ENCODE assay signal across 26 cellular contexts in genomic region chr18:48170651-48171050, GRCh38.
"Had no signal": no experiment of that assay in that cellular context is flagged by ENCODE, and none has a peak within 500 bp of the region (broad histone marks: within the 10 kb centered on the region; RNA-seq: fewer than 3 reads in every experiment).

No MANE protein-coding gene starts in this region.

- H3K27ac ChIP-seq: body of pancreas, esophagus muscularis mucosa, foreskin keratinocyte, gastrocnemius medialis had no signal

- H3K4me3 ChIP-seq: adrenal gland, body of pancreas, esophagus muscularis mucosa, gastrocnemius medialis had no signal

- DNase-seq: activated CD4-positive, alpha-beta memory T cell treated with anti-CD3 and anti-CD28 coated beads for 36 hours; activated CD4-positive, alpha-beta T cell treated with anti-CD3 and anti-CD28 coated beads for 36 hours; activated CD4-positive, alpha-beta T cell treated with anti-CD3 and anti-CD28 coated beads, Interleukin-2, amount 10 ng/mL, durations not matched to agents 24 days and 14 days; activated CD4-positive, CD25-positive, alpha-beta regulatory T cell; activated CD4-positive, CD25-positive, alpha-beta regulatory T cell treated with anti-CD3 and anti-CD28 coated beads, Interleukin-2, amount 50 U/mL, for 72 hours; activated CD8-positive, alpha-beta memory T cell treated with anti-CD3 and anti-CD28 coated beads, Interleukin-2, amount 10 ng/mL, durations not matched to agents 7 days and 5 days; activated CD8-positive, alpha-beta T cell treated with anti-CD3 and anti-CD28 coated beads, Interleukin-2, amount 10 ng/mL, durations not matched to agents 7 days and 5 days; activated effector memory CD4-positive, alpha-beta T cell treated with Interleukin-2 at 50 U/mL for 16 hours; activated naive CD4-positive, alpha-beta T cell treated with anti-CD3 and anti-CD28 coated beads for 36 hours; activated naive CD8-positive, alpha-beta T cell treated with anti-CD3 and anti-CD28 coated beads for 36 hours; activated naive CD8-positive, alpha-beta T cell treated with anti-CD3 and anti-CD28 coated beads, Interleukin-2, amount 50 U/mL, for 24 hours; activated T-cell treated with anti-CD3 and anti-CD28 coated beads, Interleukin-2, amount 50 U/mL, for 4 hours; amygdala; body of pancreas; caudate nucleus; cortex of kidney; dermis blood vessel endothelial cell; effector CD4-positive, alpha-beta T cell; effector memory CD8-positive, alpha-beta T cell; erythroblast; foreskin keratinocyte; gastrocnemius medialis; T-helper 2 cell had no signal

- H3K9me3 ChIP-seq: adrenal gland, body of pancreas, esophagus muscularis mucosa, gastrocnemius medialis had no signal

- H3K4me1 ChIP-seq: foreskin keratinocyte, gastrocnemius medialis had no signal

- H3K27me3 ChIP-seq: adrenal gland, body of pancreas, esophagus muscularis mucosa, gastrocnemius medialis had no signal

- ATAC-seq: activated CD4-positive, alpha-beta T cell treated with anti-CD3 and anti-CD28 coated beads for 36 hours; activated CD8-positive, alpha-beta memory T cell treated with anti-CD3 and anti-CD28 coated beads, Interleukin-2, amount 10 ng/mL, durations not matched to agents 7 days and 5 days; activated CD8-positive, alpha-beta T cell treated with anti-CD3 and anti-CD28 coated beads, Interleukin-2, amount 10 ng/mL, durations not matched to agents 7 days and 5 days; activated naive CD8-positive, alpha-beta T cell treated with anti-CD3 and anti-CD28 coated beads, Interleukin-2, amount 50 U/mL, for 24 hours; activated T-cell treated with anti-CD3 and anti-CD28 coated beads, Interleukin-2, amount 50 U/mL, for 4 hours; activated T-helper 17 cell treated with anti-CD3 and anti-CD28 coated beads, Interleukin-2, amount 50 U/mL, for 72 hours; body of pancreas; effector memory CD8-positive, alpha-beta T cell; foreskin keratinocyte; gastrocnemius medialis had no signal

- H3K36me3 ChIP-seq: adrenal gland, esophagus muscularis mucosa, gastrocnemius medialis had no signal
